8 cellular contexts compared by ENCODE assay signal in the genomic region with DNA sequence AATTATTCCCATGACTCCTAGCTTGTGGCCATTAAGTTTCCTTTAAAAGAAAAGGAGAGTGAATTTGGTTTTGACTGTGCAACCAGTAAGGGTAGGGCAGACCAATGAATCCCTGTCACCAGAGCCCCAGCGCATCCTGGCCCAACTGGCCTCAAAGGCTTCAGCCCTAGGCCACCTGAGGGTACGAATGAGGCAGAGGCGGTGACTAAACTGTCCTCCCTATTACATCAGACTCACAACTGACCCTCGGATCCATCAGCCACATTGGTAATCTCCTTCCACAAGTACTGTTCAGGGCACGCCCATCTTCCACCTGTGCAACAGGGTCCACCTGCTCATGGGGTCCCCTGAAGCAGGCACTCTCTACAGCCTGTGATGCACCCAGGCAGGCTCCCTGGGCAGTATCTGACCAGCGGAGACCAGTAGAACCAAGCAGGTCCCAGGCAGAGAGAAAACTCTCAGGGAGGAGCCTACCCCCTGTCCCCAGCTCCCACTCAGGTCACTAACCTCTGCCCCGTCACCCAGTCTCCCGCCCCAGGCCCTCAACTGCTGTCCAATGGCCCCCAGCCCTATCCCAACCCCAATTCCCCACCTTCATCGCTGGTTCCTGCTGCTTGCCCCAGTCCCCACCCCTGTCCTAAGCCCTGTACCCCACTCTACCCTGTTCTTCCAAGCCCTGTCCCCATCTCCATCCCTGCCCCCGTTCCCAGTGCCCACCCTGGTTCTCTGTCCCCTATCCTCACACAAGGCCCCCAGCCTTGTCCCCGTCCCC. TPM values are rescaled to one million over a fixed set of nuclear protein-coding genes. Genes with fewer than 3 reads are reported as not detected.
DNase-seq lines count a peak whose midpoint lies in the region; ATAC-seq and TF ChIP-seq lines count a peak whose summit lies in the region.

No MANE protein-coding gene starts in this region.

- H3K36me3 ChIP-seq in lung (ENCODE audit: control insufficient read depth in 2 of 2, insufficient read depth in 2 of 2, low read length in 2 of 2) = peaks cover 6 to 34% of the 10 kb centered on the region in 2 donors
- peaks cover 11% of the 10 kb centered on the region for H3K36me3 ChIP-seq in urinary bladder (ENCODE audit: insufficient read depth)

- ATAC-seq in lung (ENCODE audit: insufficient read depth, low FRiP score) = no peak
- no peak for ATAC-seq in GM19452 (IDR thresholded peaks at IDR 0.05; ENCODE audit: unreplicated experiment)
- no peak for ATAC-seq in HG02623 (IDR thresholded peaks at IDR 0.05; ENCODE audit: unreplicated experiment)

- H3K36me3 Mint-ChIP-seq in MCF 10A (ENCODE audit: insufficient read depth, unreplicated experiment) = peaks cover 48% of the 10 kb centered on the region

- no peaks in the 10 kb centered on the region for H3K9me3 Mint-ChIP-seq in MCF 10A (ENCODE audit: unreplicated experiment)

- intact Hi-C loops in MCF 10A (cut with micrococcal nuclease) = no loop called here

- peaks cover 6% of the 10 kb centered on the region for H3K4me1 Mint-ChIP-seq in MCF 10A (ENCODE audit: insufficient read depth, unreplicated experiment)

- peak; percentile 3 for DNase-seq in activated gamma-delta T cell treated with Interleukin-2 at 50 U/mL for 16 hours
- no peak for DNase-seq in activated gamma-delta T cell (lab: John Stamatoyannopoulos, UW)
- DNase-seq in MCF 10A (ENCODE audit: unreplicated experiment) = no peak
- DNase-seq in lung (ENCODE audit: low spot score) = no peak
- DNase-seq in NCI-H1417 treated with DMSO at 0.1 percent for 48 hours (lab: John Stamatoyannopoulos, UW) = no peak

- POLR2A ChIA-PET in MCF 10A (lab: Yijun Ruan, JAX) = interaction anchor here (0.8 to 2.3 kb wide), 3 partner anchors 9 to 69 kb away, joined by 3 to 9 read pairs (median 3); a partner anchor contains a TSS

- H3K4me1 ChIP-seq in lung (ENCODE audit: control insufficient read depth in 2 of 2, insufficient read depth in 2 of 2, low read length in 2 of 2) (peaks cover 0 to 10% of the 10 kb centered on the region in 2 donors), urinary bladder (ENCODE audit: insufficient read depth) (no peaks in the 10 kb centered on the region)

- H3K4me3 Mint-ChIP-seq in MCF 10A (ENCODE audit: unreplicated experiment) = peak overlapping the region; percentile 77

- H3K27ac Mint-ChIP-seq in MCF 10A (ENCODE audit: low read depth, unreplicated experiment) = peak overlapping the region; percentile 75

- no peaks in the 10 kb centered on the region for H3K27me3 ChIP-seq in lung (ENCODE audit: control insufficient read depth, insufficient read depth)

- H3K9me3 ChIP-seq in lung (ENCODE audit: control insufficient read depth in 2 of 2, insufficient read depth in 1 of 2, low read length in 1 of 2) = no peaks in the 10 kb centered on the region

- 60 to 71% methylated on average over 11 of the region's 11 CpGs for WGBS in lung, 2 donors
- 62% methylated on average over 11 of the region's 11 CpGs for WGBS in urinary bladder

- peak overlapping the region in 1 of 2 donors; percentile 96 for H3K27ac ChIP-seq in lung (ENCODE audit: low read depth in 1 of 2, low read length in 1 of 2)
- H3K27ac ChIP-seq in urinary bladder (ENCODE audit: low read depth) = no peak overlapping the region

- CTCF ChIA-PET in MCF 10A (lab: Yijun Ruan, JAX) = no interaction called here

- BruUV-seq in MCF 10A (replicated peaks; lab: Mats Ljungman, UMichigan) = no TSS peak

- TF ChIP-seq CTCF in MCF 10A (IDR thresholded peaks at IDR 0.05; ENCODE audit: unreplicated experiment) (no peak), lung (IDR thresholded peaks at IDR 0.05; ENCODE audit: control extremely low read depth, extremely low read depth) (no peak)

- no peaks in the 10 kb centered on the region for H3K27me3 Mint-ChIP-seq in MCF 10A (ENCODE audit: insufficient read depth, unreplicated experiment)

- peak overlapping the region; percentile 93 for H3K4me3 ChIP-seq in lung
- peak overlapping the region; percentile 98 for H3K4me3 ChIP-seq in urinary bladder (ENCODE audit: low read depth, low read length)

RNA-seq across cellular contexts. Expression of a gene that starts 0.9 kb away (rescaled TPM):
- total RNA-seq in MCF 10A (2022) = 480 and 581 TPM in 2 replicates
- total RNA-seq in lung = 100 to 1,000 TPM; 283 to 298 TPM
- 100 to 1,000 TPM; 308 to 670 TPM for polyA plus RNA-seq in lung
- total RNA-seq in urinary bladder = 128 TPM
- 337 TPM for polyA plus RNA-seq in urinary bladder

RNA-seq across cellular contexts. Expression of a gene that starts 13.0 kb away (rescaled TPM):
- 11.8 and 14.1 TPM in 2 replicates for total RNA-seq in MCF 10A (2022)
- 10 to 100 TPM in 1 of 2 donors, 1 to 10 TPM in 1; 5.6 to 13.2 TPM for total RNA-seq in lung
- polyA plus RNA-seq in lung = 1 to 10 TPM; 7.0 to 7.3 TPM
- total RNA-seq in urinary bladder = 3.0 TPM
- 3.8 TPM for polyA plus RNA-seq in urinary bladder

RNA-seq across cellular contexts. Expression of a gene that starts 16.0 kb away (rescaled TPM):
- total RNA-seq in MCF 10A (2022) = 173 and 193 TPM in 2 replicates
- 100 to 1,000 TPM in 1 of 2 donors, 10 to 100 TPM in 1; 75.0 to 124 TPM for total RNA-seq in lung
- polyA plus RNA-seq in lung = 100 to 1,000 TPM; 110 to 195 TPM
- total RNA-seq in urinary bladder = 43.9 TPM
- polyA plus RNA-seq in urinary bladder = 105 TPM

RNA-seq across cellular contexts. Expression of a gene that starts 21.1 kb away (rescaled TPM):
- 10.7 and 14.1 TPM in 2 replicates for total RNA-seq in MCF 10A (2022)
- 10 to 100 TPM; 17.2 to 19.1 TPM for total RNA-seq in lung
- 10 to 100 TPM; 11.3 to 13.2 TPM for polyA plus RNA-seq in lung
- total RNA-seq in urinary bladder = 7.9 TPM
- polyA plus RNA-seq in urinary bladder = 13.1 TPM

RNA-seq across cellular contexts. Expression of a gene that starts 22.9 kb away (rescaled TPM):
- 5.6 and 5.7 TPM in 2 replicates for total RNA-seq in MCF 10A (2022)
- 1 to 10 TPM; 1.6 to 4.3 TPM for total RNA-seq in lung
- polyA plus RNA-seq in lung = 1 to 10 TPM; 1.1 to 1.3 TPM
- total RNA-seq in urinary bladder = 0.69 TPM
- polyA plus RNA-seq in urinary bladder = 6.9 TPM
